In genomic region chr12:63013302-63013701, GRCh38 we compare ENCODE assay signal across 36 cellular contexts.
"Had no signal": no experiment of that assay in that cellular context is flagged by ENCODE, and none has a peak within 500 bp of the region (broad histone marks: within the 10 kb centered on the region; RNA-seq: fewer than 3 reads in every experiment).

No MANE protein-coding gene starts in this region.

- H3K9me3 Mint-ChIP-seq: activated B cell treated with CpG ODN at 0.5 μM for 24 hours; activated CD4-positive, alpha-beta memory T cell treated with anti-CD3 and anti-CD28 coated beads for 36 hours; activated CD4-positive, alpha-beta T cell treated with anti-CD3 and anti-CD28 coated beads, Interleukin-2, amount 10 ng/mL, durations not matched to agents 24 days and 14 days; activated CD8-positive, alpha-beta T cell treated with anti-CD3 and anti-CD28 coated beads for 36 hours; activated naive CD4-positive, alpha-beta T cell treated with anti-CD3 and anti-CD28 coated beads for 36 hours; activated naive CD4-positive, alpha-beta T cell treated with anti-CD3 and anti-CD28 coated beads, Interleukin-2, amount 50 U/mL, for 72 hours; activated naive CD8-positive, alpha-beta T cell treated with anti-CD3 and anti-CD28 coated beads for 36 hours; activated T-cell treated with anti-CD3 and anti-CD28 coated beads, Interleukin-2, amount 50 U/mL, for 4 hours; activated T-helper 1 cell treated with anti-CD3 and anti-CD28 coated beads, Interleukin-12 subunit alpha, Interleukin-12 subunit beta, Interleukin-2, Interleukin-4 antibody, amounts not matched to agents 30 ng/mL and 10 ng/mL and 1 ng/mL, durations not matched to agents 14 hours and 24 hours and 36 hours; activated T-helper 17 cell treated with anti-CD3 and anti-CD28 coated beads, Interleukin-2, amount 50 U/mL, for 72 hours; T-helper 1 cell treated with Interleukin-12 subunit alpha and Interleukin-12 subunit beta and Interleukin-4 antibody, amounts not matched to agents 30 μg/mL and 1 μg/mL, for 36 hours; T-helper 2 cell treated with Interferon-gamma antibody and Interleukin-4, amounts not matched to agents 5 μg/mL and 100 μg/mL, for 36 hours had no signal

- H3K27ac ChIP-seq: adrenal gland, body of pancreas, brain microvascular endothelial cell, breast epithelium, VCaP had no signal

- H3K27me3 ChIP-seq: adrenal gland, body of pancreas, brain microvascular endothelial cell, breast epithelium had no signal

- H3K36me3 ChIP-seq: adrenal gland, brain microvascular endothelial cell, breast epithelium had no signal

- ATAC-seq: activated CD8-positive, alpha-beta T cell treated with anti-CD3 and anti-CD28 coated beads for 36 hours; activated naive CD4-positive, alpha-beta T cell treated with anti-CD3 and anti-CD28 coated beads, Interleukin-2, amount 50 U/mL, for 72 hours; activated T-cell treated with anti-CD3 and anti-CD28 coated beads, Interleukin-2, amount 50 U/mL, for 4 hours; activated T-cell treated with anti-CD3 and anti-CD28 coated beads, Interleukin-2, amount 50 U/mL, for 72 hours; activated T-helper 17 cell treated with anti-CD3 and anti-CD28 coated beads, Interleukin-2, amount 50 U/mL, for 72 hours; body of pancreas had no signal

- H3K4me1 Mint-ChIP-seq: activated B cell treated with CpG ODN at 0.5 μM for 24 hours; activated CD4-positive, alpha-beta T cell treated with anti-CD3 and anti-CD28 coated beads, Interleukin-2, amount 10 ng/mL, durations not matched to agents 24 days and 14 days; activated naive CD8-positive, alpha-beta T cell treated with anti-CD3 and anti-CD28 coated beads for 36 hours; activated T-helper 17 cell treated with anti-CD3 and anti-CD28 coated beads, Interleukin-2, amount 50 U/mL, for 72 hours had no signal

- H3K27me3 Mint-ChIP-seq: activated B cell treated with CpG ODN at 0.5 μM for 24 hours; activated CD4-positive, alpha-beta memory T cell treated with anti-CD3 and anti-CD28 coated beads for 36 hours; activated CD4-positive, alpha-beta T cell treated with anti-CD3 and anti-CD28 coated beads, Interleukin-2, amount 10 ng/mL, durations not matched to agents 24 days and 14 days; activated CD8-positive, alpha-beta T cell treated with anti-CD3 and anti-CD28 coated beads for 36 hours had no signal

- H3K4me3 Mint-ChIP-seq: activated B cell treated with CpG ODN at 0.5 μM for 24 hours; activated CD4-positive, alpha-beta memory T cell treated with anti-CD3 and anti-CD28 coated beads for 36 hours; activated CD4-positive, alpha-beta T cell treated with anti-CD3 and anti-CD28 coated beads, Interleukin-2, amount 10 ng/mL, durations not matched to agents 24 days and 14 days; activated CD8-positive, alpha-beta T cell treated with anti-CD3 and anti-CD28 coated beads for 36 hours; activated naive CD4-positive, alpha-beta T cell treated with anti-CD3 and anti-CD28 coated beads for 36 hours; activated naive CD8-positive, alpha-beta T cell treated with anti-CD3 and anti-CD28 coated beads for 36 hours; activated T-cell treated with anti-CD3 and anti-CD28 coated beads, Interleukin-2, amount 50 U/mL, for 4 hours; activated T-cell treated with anti-CD3 and anti-CD28 coated beads, Interleukin-2, amount 50 U/mL, for 72 hours; activated T-helper 1 cell treated with anti-CD3 and anti-CD28 coated beads, Interleukin-12 subunit alpha, Interleukin-12 subunit beta, Interleukin-2, Interleukin-4 antibody, amounts not matched to agents 30 ng/mL and 10 ng/mL and 1 ng/mL, durations not matched to agents 14 hours and 24 hours and 36 hours; activated T-helper 17 cell treated with anti-CD3 and anti-CD28 coated beads, Interleukin-2, amount 50 U/mL, for 72 hours; T-helper 1 cell treated with Interleukin-12 subunit alpha and Interleukin-12 subunit beta and Interleukin-4 antibody, amounts not matched to agents 30 μg/mL and 1 μg/mL, for 36 hours; T-helper 2 cell treated with Interferon-gamma antibody and Interleukin-4, amounts not matched to agents 5 μg/mL and 100 μg/mL, for 36 hours had no signal

- FAIRE-seq: astrocyte, TTC549 had no signal

- H3K4me1 ChIP-seq: adrenal gland, body of pancreas, breast epithelium had no signal

- H3K27ac Mint-ChIP-seq: activated B cell treated with CpG ODN at 0.5 μM for 24 hours; activated CD4-positive, alpha-beta memory T cell treated with anti-CD3 and anti-CD28 coated beads for 36 hours; activated CD4-positive, alpha-beta T cell treated with anti-CD3 and anti-CD28 coated beads, Interleukin-2, amount 10 ng/mL, durations not matched to agents 24 days and 14 days; activated CD8-positive, alpha-beta T cell treated with anti-CD3 and anti-CD28 coated beads for 36 hours; activated naive CD4-positive, alpha-beta T cell treated with anti-CD3 and anti-CD28 coated beads for 36 hours; activated naive CD4-positive, alpha-beta T cell treated with anti-CD3 and anti-CD28 coated beads, Interleukin-2, amount 50 U/mL, for 72 hours; activated naive CD8-positive, alpha-beta T cell treated with anti-CD3 and anti-CD28 coated beads for 36 hours; activated T-cell treated with anti-CD3 and anti-CD28 coated beads, Interleukin-2, amount 50 U/mL, for 72 hours; activated T-helper 1 cell treated with anti-CD3 and anti-CD28 coated beads, Interleukin-12 subunit alpha, Interleukin-12 subunit beta, Interleukin-2, Interleukin-4 antibody, amounts not matched to agents 30 ng/mL and 10 ng/mL and 1 ng/mL, durations not matched to agents 14 hours and 24 hours and 36 hours; activated T-helper 17 cell treated with anti-CD3 and anti-CD28 coated beads, Interleukin-2, amount 50 U/mL, for 72 hours; T-helper 1 cell treated with Interleukin-12 subunit alpha and Interleukin-12 subunit beta and Interleukin-4 antibody, amounts not matched to agents 30 μg/mL and 1 μg/mL, for 36 hours; T-helper 2 cell treated with Interferon-gamma antibody and Interleukin-4, amounts not matched to agents 5 μg/mL and 100 μg/mL, for 36 hours had no signal

- DNase-seq: activated B cell treated with CpG ODN at 0.5 μM for 24 hours; activated CD4-positive, alpha-beta memory T cell treated with anti-CD3 and anti-CD28 coated beads for 36 hours; activated CD4-positive, alpha-beta T cell treated with anti-CD3 and anti-CD28 coated beads for 4 hours; activated CD4-positive, alpha-beta T cell treated with anti-CD3 and anti-CD28 coated beads, Interleukin-2, amount 10 ng/mL, durations not matched to agents 24 days and 14 days; activated CD4-positive, alpha-beta T cell treated with anti-CD3 and anti-CD28 coated beads, Interleukin-2, amount 50 U/mL, for 1 hour; activated CD4-positive, alpha-beta T cell treated with anti-CD3 and anti-CD28 coated beads, Interleukin-2, amount 50 U/mL, for 4 hours; activated CD4-positive, CD25-positive, alpha-beta regulatory T cell treated with anti-CD3 and anti-CD28 coated beads, Interleukin-2, amount 50 U/mL, for 72 hours; activated CD8-positive, alpha-beta memory T cell treated with anti-CD3 and anti-CD28 coated beads, Interleukin-2, amount 50 U/mL, for 4 hours; activated CD8-positive, alpha-beta T cell treated with anti-CD3 and anti-CD28 coated beads for 36 hours; activated effector memory CD4-positive, alpha-beta T cell treated with anti-CD3 and anti-CD28 coated beads, Interleukin-2, amount 50 U/mL, for 16 hours; activated gamma-delta T cell treated with Interleukin-2 at 50 U/mL for 16 hours; activated naive CD4-positive, alpha-beta T cell; activated naive CD4-positive, alpha-beta T cell treated with anti-CD3 and anti-CD28 coated beads for 36 hours; activated naive CD4-positive, alpha-beta T cell treated with anti-CD3 and anti-CD28 coated beads, Interleukin-2, amount 50 U/mL, for 16 hours; activated naive CD8-positive, alpha-beta T cell treated with anti-CD3 and anti-CD28 coated beads for 36 hours; activated T-cell treated with anti-CD3 and anti-CD28 coated beads for 4 hours; activated T-cell treated with anti-CD3 and anti-CD28 coated beads, Interleukin-2, amount 50 U/mL, for 1 hour; activated T-cell treated with anti-CD3 and anti-CD28 coated beads, Interleukin-2, amount 50 U/mL, for 4 hours; activated T-cell treated with anti-CD3 and anti-CD28 coated beads, Interleukin-2, amount 50 U/mL, for 72 hours; adrenal gland; amniotic stem cell; aorta; body of pancreas; brain microvascular endothelial cell; central memory CD4-positive, alpha-beta T cell; T-helper 2 cell; T-helper 9 cell had no signal

- H3K4me3 ChIP-seq: adrenal gland, body of pancreas, breast epithelium had no signal

- H3K36me3 Mint-ChIP-seq: activated CD4-positive, alpha-beta memory T cell treated with anti-CD3 and anti-CD28 coated beads for 36 hours; activated naive CD4-positive, alpha-beta T cell treated with anti-CD3 and anti-CD28 coated beads, Interleukin-2, amount 50 U/mL, for 72 hours; activated naive CD8-positive, alpha-beta T cell treated with anti-CD3 and anti-CD28 coated beads for 36 hours had no signal

- H3K9me3 ChIP-seq: adrenal gland, body of pancreas, breast epithelium had no signal
